1 cellular context compared by ENCODE assay signal in the genomic region with DNA sequence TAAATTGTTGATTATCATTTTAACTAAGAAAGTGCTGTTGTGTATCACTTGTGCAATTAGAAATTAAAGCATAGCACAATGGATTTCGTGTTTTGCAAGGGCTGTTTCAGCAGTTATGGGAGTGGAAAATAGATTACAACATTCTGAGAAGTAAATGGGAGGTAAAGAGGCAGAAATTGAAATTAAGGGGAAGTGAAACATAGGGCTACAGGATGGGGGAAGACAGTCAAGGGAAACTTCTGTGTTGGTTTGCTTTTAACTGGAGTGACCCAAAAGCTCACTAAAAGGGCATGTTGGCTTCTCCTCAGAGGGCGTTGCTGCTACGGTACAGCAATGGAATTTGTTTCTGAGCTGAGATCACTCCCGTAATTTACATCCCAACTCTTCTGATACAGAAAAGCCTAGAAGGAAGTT.
TF ChIP-seq lines count a peak whose summit lies in the region.

No MANE protein-coding gene starts in this region.

TF ChIP-seq in GM12878, 131 proteins besides CTCF, POLR2A, EP300 and RAD21 (continues in another document):
- TF ChIP-seq TBL1XR1 (IDR thresholded peaks at IDR 0.05; ENCODE audit: low read depth, low read length): peak; percentile 84; the same call in 1 of the 2 replicates
- no peak for TF ChIP-seq POLR2AphosphoS2 (IDR thresholded peaks at IDR 0.05; ENCODE audit: low read depth, low read length)
- peak; percentile 70; the same call in 1 of the 2 replicates for TF ChIP-seq CREM (IDR thresholded peaks at IDR 0.05; ENCODE audit: low read depth)
- TF ChIP-seq, protein P1, sequence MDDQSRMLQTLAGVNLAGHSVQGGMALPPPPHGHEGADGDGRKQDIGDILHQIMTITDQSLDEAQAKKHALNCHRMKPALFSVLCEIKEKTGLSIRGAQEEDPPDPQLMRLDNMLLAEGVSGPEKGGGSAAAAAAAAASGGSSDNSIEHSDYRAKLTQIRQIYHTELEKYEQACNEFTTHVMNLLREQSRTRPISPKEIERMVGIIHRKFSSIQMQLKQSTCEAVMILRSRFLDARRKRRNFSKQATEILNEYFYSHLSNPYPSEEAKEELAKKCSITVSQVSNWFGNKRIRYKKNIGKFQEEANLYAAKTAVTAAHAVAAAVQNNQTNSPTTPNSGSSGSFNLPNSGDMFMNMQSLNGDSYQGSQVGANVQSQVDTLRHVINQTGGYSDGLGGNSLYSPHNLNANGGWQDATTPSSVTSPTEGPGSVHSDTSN (IDR thresholded peaks at IDR 0.05; ENCODE audit: insufficient replicate concordance, low read depth, low read length): no peak
- TF ChIP-seq ZNF217 (IDR thresholded peaks at IDR 0.05): 0 out of 2 replicates have a peak, but pooled peaks have one; percentile 53
- no peak for TF ChIP-seq RELA (IDR thresholded peaks at IDR 0.05; ENCODE audit: borderline replicate concordance, partially characterized antibody)
- no peak for TF ChIP-seq NRF1 (conservative IDR thresholded peaks at IDR 0.05; ENCODE audit: low read depth, low read length)
- peak; percentile 95 for TF ChIP-seq ATF7 (IDR thresholded peaks at IDR 0.05; ENCODE audit: low read depth)
- TF ChIP-seq FOS (IDR thresholded peaks at IDR 0.05; ENCODE audit: borderline replicate concordance, extremely low read depth, insufficient read length): no peak
- TF ChIP-seq, protein P2, sequence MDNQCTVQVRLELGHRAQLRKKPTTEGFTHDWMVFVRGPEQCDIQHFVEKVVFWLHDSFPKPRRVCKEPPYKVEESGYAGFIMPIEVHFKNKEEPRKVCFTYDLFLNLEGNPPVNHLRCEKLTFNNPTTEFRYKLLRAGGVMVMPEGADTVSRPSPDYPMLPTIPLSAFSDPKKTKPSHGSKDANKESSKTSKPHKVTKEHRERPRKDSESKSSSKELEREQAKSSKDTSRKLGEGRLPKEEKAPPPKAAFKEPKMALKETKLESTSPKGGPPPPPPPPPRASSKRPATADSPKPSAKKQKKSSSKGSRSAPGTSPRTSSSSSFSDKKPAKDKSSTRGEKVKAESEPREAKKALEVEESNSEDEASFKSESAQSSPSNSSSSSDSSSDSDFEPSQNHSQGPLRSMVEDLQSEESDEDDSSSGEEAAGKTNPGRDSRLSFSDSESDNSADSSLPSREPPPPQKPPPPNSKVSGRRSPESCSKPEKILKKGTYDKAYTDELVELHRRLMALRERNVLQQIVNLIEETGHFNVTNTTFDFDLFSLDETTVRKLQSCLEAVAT (IDR thresholded peaks at IDR 0.05): peak; percentile 34; the same call in 1 of the 2 replicates
- TF ChIP-seq CBFB (IDR thresholded peaks at IDR 0.05; ENCODE audit: low read depth): no peak
- no peak for TF ChIP-seq PAX8 (IDR thresholded peaks at IDR 0.05)
- TF ChIP-seq HCFC1 (IDR thresholded peaks at IDR 0.05; ENCODE audit: low read length): no peak
- no peak for TF ChIP-seq MYB (IDR thresholded peaks at IDR 0.05; ENCODE audit: borderline replicate concordance, low read depth, low read length)
- TF ChIP-seq RUNX3 (IDR thresholded peaks at IDR 0.05; ENCODE audit: low read length): peak; percentile 72
- TF ChIP-seq, protein P3, sequence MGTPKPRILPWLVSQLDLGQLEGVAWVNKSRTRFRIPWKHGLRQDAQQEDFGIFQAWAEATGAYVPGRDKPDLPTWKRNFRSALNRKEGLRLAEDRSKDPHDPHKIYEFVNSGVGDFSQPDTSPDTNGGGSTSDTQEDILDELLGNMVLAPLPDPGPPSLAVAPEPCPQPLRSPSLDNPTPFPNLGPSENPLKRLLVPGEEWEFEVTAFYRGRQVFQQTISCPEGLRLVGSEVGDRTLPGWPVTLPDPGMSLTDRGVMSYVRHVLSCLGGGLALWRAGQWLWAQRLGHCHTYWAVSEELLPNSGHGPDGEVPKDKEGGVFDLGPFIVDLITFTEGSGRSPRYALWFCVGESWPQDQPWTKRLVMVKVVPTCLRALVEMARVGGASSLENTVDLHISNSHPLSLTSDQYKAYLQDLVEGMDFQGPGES (IDR thresholded peaks at IDR 0.05): no peak
- peak; percentile 93 for TF ChIP-seq IRF4 (IDR thresholded peaks at IDR 0.05; ENCODE audit: low read depth, low read length)
- TF ChIP-seq PAX5 (IDR thresholded peaks at IDR 0.05; ENCODE audit: borderline replicate concordance, low read depth, low read length): peak; percentile 50; the same call in 1 of the 2 replicates
- peak; percentile 39; the same call in 1 of the 2 replicates for TF ChIP-seq SMC3 (IDR thresholded peaks at IDR 0.05; ENCODE audit: borderline replicate concordance, low read length)
- TF ChIP-seq, protein P4, sequence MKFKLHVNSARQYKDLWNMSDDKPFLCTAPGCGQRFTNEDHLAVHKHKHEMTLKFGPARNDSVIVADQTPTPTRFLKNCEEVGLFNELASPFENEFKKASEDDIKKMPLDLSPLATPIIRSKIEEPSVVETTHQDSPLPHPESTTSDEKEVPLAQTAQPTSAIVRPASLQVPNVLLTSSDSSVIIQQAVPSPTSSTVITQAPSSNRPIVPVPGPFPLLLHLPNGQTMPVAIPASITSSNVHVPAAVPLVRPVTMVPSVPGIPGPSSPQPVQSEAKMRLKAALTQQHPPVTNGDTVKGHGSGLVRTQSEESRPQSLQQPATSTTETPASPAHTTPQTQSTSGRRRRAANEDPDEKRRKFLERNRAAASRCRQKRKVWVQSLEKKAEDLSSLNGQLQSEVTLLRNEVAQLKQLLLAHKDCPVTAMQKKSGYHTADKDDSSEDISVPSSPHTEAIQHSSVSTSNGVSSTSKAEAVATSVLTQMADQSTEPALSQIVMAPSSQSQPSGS (IDR thresholded peaks at IDR 0.05; ENCODE audit: low read length): peak; percentile 75; the same call in 1 of the 2 replicates
- TF ChIP-seq SUZ12 (IDR thresholded peaks at IDR 0.05; ENCODE audit: unreplicated experiment): no peak
- no peak for TF ChIP-seq HDAC2 (IDR thresholded peaks at IDR 0.05)
- no peak for TF ChIP-seq ZZZ3 (IDR thresholded peaks at IDR 0.05; ENCODE audit: control insufficient read depth, insufficient read length, low read depth)
- 0 out of 2 replicates have a peak, but pooled peaks have one; percentile 40 for TF ChIP-seq YY1 (IDR thresholded peaks at IDR 0.05; ENCODE audit: low read depth, low read length)
- TF ChIP-seq BMI1 (IDR thresholded peaks at IDR 0.05; ENCODE audit: borderline replicate concordance): 0 out of 2 replicates have a peak, but pooled peaks have one; percentile 46
- no peak for TF ChIP-seq FOXK2 (IDR thresholded peaks at IDR 0.05)
- TF ChIP-seq ZNF274 (IDR thresholded peaks at IDR 0.05; ENCODE audit: insufficient read depth, insufficient read length): no peak
- no peak for TF ChIP-seq CHD1 (IDR thresholded peaks at IDR 0.05; ENCODE audit: low read depth, low read length)
- TF ChIP-seq ZNF384 (IDR thresholded peaks at IDR 0.05; ENCODE audit: borderline replicate concordance, low read depth, low read length): no peak
- no peak for TF ChIP-seq ZSCAN29 (IDR thresholded peaks at IDR 0.05)
- TF ChIP-seq, protein P5, sequence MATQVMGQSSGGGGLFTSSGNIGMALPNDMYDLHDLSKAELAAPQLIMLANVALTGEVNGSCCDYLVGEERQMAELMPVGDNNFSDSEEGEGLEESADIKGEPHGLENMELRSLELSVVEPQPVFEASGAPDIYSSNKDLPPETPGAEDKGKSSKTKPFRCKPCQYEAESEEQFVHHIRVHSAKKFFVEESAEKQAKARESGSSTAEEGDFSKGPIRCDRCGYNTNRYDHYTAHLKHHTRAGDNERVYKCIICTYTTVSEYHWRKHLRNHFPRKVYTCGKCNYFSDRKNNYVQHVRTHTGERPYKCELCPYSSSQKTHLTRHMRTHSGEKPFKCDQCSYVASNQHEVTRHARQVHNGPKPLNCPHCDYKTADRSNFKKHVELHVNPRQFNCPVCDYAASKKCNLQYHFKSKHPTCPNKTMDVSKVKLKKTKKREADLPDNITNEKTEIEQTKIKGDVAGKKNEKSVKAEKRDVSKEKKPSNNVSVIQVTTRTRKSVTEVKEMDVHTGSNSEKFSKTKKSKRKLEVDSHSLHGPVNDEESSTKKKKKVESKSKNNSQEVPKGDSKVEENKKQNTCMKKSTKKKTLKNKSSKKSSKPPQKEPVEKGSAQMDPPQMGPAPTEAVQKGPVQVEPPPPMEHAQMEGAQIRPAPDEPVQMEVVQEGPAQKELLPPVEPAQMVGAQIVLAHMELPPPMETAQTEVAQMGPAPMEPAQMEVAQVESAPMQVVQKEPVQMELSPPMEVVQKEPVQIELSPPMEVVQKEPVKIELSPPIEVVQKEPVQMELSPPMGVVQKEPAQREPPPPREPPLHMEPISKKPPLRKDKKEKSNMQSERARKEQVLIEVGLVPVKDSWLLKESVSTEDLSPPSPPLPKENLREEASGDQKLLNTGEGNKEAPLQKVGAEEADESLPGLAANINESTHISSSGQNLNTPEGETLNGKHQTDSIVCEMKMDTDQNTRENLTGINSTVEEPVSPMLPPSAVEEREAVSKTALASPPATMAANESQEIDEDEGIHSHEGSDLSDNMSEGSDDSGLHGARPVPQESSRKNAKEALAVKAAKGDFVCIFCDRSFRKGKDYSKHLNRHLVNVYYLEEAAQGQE (IDR thresholded peaks at IDR 0.05; ENCODE audit: low read depth, low read length): no peak
- no peak for TF ChIP-seq SIN3A (IDR thresholded peaks at IDR 0.05; ENCODE audit: low read depth, low read length)
- TF ChIP-seq SMARCA5 (IDR thresholded peaks at IDR 0.05): 0 out of 2 replicates have a peak, but pooled peaks have one; percentile 14
- TF ChIP-seq RB1 (IDR thresholded peaks at IDR 0.05; ENCODE audit: borderline replicate concordance): 0 out of 2 replicates have a peak, but pooled peaks have one; percentile 8
- peak; percentile 84 for TF ChIP-seq BCL11A (IDR thresholded peaks at IDR 0.05; ENCODE audit: low read depth, low read length)
- no peak for TF ChIP-seq TCF3 (IDR thresholded peaks at IDR 0.05; ENCODE audit: borderline replicate concordance, insufficient read depth, low read depth, low read length)
- no peak for TF ChIP-seq CHD4 (IDR thresholded peaks at IDR 0.05)
- no peak for TF ChIP-seq STAT1 (conservative IDR thresholded peaks at IDR 0.05)
- TF ChIP-seq RCOR1 (conservative IDR thresholded peaks at IDR 0.05; ENCODE audit: low read depth, low read length): peak; percentile 87; the same call in 1 of the 2 replicates
- TF ChIP-seq PML (IDR thresholded peaks at IDR 0.05; ENCODE audit: low read length): no peak; the same call in 1 of the 2 replicates
- TF ChIP-seq KLF5 (IDR thresholded peaks at IDR 0.05; ENCODE audit: partially characterized antibody): no peak
- no peak for TF ChIP-seq TCF7 (IDR thresholded peaks at IDR 0.05; ENCODE audit: borderline replicate concordance)
- TF ChIP-seq CEBPB (IDR thresholded peaks at IDR 0.05; ENCODE audit: borderline replicate concordance in 1 of 2, low read depth in 2 of 2, low read length in 2 of 2): 0 out of 4 replicates have a peak, but pooled peaks of 1 of the 2 experiments have one; percentile 38
- TF ChIP-seq, protein P6, sequence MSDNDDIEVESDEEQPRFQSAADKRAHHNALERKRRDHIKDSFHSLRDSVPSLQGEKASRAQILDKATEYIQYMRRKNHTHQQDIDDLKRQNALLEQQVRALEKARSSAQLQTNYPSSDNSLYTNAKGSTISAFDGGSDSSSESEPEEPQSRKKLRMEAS (IDR thresholded peaks at IDR 0.05; ENCODE audit: low read depth, low read length): 0 out of 2 replicates have a peak, but pooled peaks have one; percentile 15
- TF ChIP-seq, protein P7, sequence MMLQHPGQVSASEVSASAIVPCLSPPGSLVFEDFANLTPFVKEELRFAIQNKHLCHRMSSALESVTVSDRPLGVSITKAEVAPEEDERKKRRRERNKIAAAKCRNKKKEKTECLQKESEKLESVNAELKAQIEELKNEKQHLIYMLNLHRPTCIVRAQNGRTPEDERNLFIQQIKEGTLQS (IDR thresholded peaks at IDR 0.05; ENCODE audit: borderline replicate concordance, extremely low read depth, low read depth, low read length): no peak
- peak; percentile 86 for TF ChIP-seq MTA2 (IDR thresholded peaks at IDR 0.05; ENCODE audit: low read depth)
- peak in 1 of 2 experiments; percentile 84; a peak in 3 of 4 replicates for TF ChIP-seq ETV6 (conservative IDR thresholded peaks at IDR 0.05 in 1 of 2, IDR thresholded peaks at IDR 0.05 in 1 of 2; ENCODE audit: borderline replicate concordance in 1 of 2, low read depth in 1 of 2)
- TF ChIP-seq, protein P8, sequence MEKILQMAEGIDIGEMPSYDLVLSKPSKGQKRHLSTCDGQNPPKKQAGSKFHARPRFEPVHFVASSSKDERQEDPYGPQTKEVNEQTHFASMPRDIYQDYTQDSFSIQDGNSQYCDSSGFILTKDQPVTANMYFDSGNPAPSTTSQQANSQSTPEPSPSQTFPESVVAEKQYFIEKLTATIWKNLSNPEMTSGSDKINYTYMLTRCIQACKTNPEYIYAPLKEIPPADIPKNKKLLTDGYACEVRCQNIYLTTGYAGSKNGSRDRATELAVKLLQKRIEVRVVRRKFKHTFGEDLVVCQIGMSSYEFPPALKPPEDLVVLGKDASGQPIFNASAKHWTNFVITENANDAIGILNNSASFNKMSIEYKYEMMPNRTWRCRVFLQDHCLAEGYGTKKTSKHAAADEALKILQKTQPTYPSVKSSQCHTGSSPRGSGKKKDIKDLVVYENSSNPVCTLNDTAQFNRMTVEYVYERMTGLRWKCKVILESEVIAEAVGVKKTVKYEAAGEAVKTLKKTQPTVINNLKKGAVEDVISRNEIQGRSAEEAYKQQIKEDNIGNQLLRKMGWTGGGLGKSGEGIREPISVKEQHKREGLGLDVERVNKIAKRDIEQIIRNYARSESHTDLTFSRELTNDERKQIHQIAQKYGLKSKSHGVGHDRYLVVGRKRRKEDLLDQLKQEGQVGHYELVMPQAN (conservative IDR thresholded peaks at IDR 0.05): no peak
- TF ChIP-seq, protein P9, sequence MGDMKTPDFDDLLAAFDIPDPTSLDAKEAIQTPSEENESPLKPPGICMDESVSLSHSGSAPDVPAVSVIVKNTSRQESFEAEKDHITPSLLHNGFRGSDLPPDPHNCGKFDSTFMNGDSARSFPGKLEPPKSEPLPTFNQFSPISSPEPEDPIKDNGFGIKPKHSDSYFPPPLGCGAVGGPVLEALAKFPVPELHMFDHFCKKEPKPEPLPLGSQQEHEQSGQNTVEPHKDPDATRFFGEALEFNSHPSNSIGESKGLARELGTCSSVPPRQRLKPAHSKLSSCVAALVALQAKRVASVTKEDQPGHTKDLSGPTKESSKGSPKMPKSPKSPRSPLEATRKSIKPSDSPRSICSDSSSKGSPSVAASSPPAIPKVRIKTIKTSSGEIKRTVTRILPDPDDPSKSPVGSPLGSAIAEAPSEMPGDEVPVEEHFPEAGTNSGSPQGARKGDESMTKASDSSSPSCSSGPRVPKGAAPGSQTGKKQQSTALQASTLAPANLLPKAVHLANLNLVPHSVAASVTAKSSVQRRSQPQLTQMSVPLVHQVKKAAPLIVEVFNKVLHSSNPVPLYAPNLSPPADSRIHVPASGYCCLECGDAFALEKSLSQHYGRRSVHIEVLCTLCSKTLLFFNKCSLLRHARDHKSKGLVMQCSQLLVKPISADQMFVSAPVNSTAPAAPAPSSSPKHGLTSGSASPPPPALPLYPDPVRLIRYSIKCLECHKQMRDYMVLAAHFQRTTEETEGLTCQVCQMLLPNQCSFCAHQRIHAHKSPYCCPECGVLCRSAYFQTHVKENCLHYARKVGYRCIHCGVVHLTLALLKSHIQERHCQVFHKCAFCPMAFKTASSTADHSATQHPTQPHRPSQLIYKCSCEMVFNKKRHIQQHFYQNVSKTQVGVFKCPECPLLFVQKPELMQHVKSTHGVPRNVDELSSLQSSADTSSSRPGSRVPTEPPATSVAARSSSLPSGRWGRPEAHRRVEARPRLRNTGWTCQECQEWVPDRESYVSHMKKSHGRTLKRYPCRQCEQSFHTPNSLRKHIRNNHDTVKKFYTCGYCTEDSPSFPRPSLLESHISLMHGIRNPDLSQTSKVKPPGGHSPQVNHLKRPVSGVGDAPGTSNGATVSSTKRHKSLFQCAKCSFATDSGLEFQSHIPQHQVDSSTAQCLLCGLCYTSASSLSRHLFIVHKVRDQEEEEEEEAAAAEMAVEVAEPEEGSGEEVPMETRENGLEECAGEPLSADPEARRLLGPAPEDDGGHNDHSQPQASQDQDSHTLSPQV (IDR thresholded peaks at IDR 0.05): peak; percentile 48; the same call in 1 of the 2 replicates
